1 cellular context compared by ENCODE assay signal in the genomic region with DNA sequence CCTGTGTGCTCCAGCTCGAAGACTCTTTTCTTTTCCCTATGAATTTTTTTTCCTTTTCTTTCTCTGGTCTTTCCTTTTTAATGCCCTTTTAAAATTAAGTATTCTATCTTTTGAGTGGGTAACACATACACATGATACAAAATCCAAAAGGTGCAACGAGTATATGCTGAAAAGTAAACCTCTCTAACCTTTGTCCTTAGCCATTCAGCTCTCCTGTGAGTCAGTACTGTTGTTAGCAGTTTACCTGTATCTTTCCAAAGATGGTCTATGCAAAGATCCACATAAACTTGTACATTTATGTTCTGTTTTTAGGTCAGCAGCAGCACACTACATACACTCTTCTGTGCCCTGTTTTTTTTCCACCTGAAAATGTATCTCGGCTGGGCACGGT.
TF ChIP-seq lines count a peak whose summit lies in the region.

No MANE protein-coding gene starts in this region.

TF ChIP-seq in K562, 482 proteins besides CTCF, POLR2A, EP300 and RAD21:
- TF ChIP-seq L3MBTL2 (IDR thresholded peaks at IDR 0.05) (peak; percentile 29; the same call in 1 of the 2 replicates), ARID1B (IDR thresholded peaks at IDR 0.05) (no peak)
- TF ChIP-seq, protein P1, sequence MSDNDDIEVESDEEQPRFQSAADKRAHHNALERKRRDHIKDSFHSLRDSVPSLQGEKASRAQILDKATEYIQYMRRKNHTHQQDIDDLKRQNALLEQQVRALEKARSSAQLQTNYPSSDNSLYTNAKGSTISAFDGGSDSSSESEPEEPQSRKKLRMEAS (CRISPR knock-in tag; IDR thresholded peaks at IDR 0.05): no peak
